Comparison of ENCODE assay signal across 15 cellular contexts in the genomic region with DNA sequence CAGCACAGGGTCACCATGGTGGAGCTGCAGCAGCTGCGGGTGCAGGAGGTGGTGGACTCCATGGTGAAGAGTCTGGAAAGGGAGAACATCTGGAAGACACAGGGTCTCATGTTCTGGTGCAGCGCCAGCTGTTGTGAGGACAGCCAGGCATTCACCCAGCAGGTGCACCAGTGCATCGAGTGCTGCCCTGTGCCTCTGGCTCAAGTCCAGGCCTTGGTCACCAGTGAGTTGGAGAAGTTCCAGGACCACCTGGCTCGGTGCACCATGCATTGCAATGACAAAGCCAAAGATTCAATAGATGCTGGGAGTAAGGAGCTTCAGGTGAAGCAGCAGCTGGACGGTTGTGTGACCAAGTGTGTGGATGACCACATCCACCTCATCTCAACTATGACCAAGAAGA.
"Had no signal": no experiment of that assay in that cellular context is flagged by ENCODE, and none has a peak within 500 bp of the region (broad histone marks: within the 10 kb centered on the region; RNA-seq: fewer than 3 reads in every experiment).

No MANE protein-coding gene starts in this region.

- ATAC-seq: activated CD8-positive, alpha-beta T cell treated with anti-CD3 and anti-CD28 coated beads for 36 hours; activated T-cell treated with anti-CD3 and anti-CD28 coated beads, Interleukin-2, amount 50 U/mL, for 72 hours; lower lobe of right lung; stimulated activated naive CD8-positive, alpha-beta T cell treated with anti-CD3 and anti-CD28 coated beads, Interleukin-15, amount 100 ng/mL, for 72 hours had no signal

- H3K4me3 Mint-ChIP-seq: activated CD8-positive, alpha-beta T cell treated with anti-CD3 and anti-CD28 coated beads for 36 hours; activated naive CD8-positive, alpha-beta T cell treated with anti-CD3 and anti-CD28 coated beads, Interleukin-2, amount 10 ng/mL, durations not matched to agents 7 days and 5 days; activated T-cell treated with anti-CD3 and anti-CD28 coated beads, Interleukin-2, amount 50 U/mL, for 72 hours; naive B cell; stimulated activated naive CD8-positive, alpha-beta T cell treated with anti-CD3 and anti-CD28 coated beads, Interleukin-15, amount 100 ng/mL, for 72 hours had no signal

- H3K4me1 ChIP-seq: esophagus muscularis mucosa, lower lobe of right lung had no signal

- H3K36me3 Mint-ChIP-seq: activated naive CD8-positive, alpha-beta T cell treated with anti-CD3 and anti-CD28 coated beads, Interleukin-2, amount 10 ng/mL, durations not matched to agents 7 days and 5 days; naive B cell had no signal

- H3K4me1 Mint-ChIP-seq: activated naive CD8-positive, alpha-beta T cell treated with anti-CD3 and anti-CD28 coated beads, Interleukin-2, amount 10 ng/mL, durations not matched to agents 7 days and 5 days; naive B cell had no signal

- H3K4me3 ChIP-seq: dorsolateral prefrontal cortex, esophagus muscularis mucosa, lower lobe of right lung, thoracic aorta had no signal

- H3K27ac Mint-ChIP-seq: activated CD8-positive, alpha-beta T cell treated with anti-CD3 and anti-CD28 coated beads for 36 hours; activated naive CD8-positive, alpha-beta T cell treated with anti-CD3 and anti-CD28 coated beads, Interleukin-2, amount 10 ng/mL, durations not matched to agents 7 days and 5 days; activated T-cell treated with anti-CD3 and anti-CD28 coated beads, Interleukin-2, amount 50 U/mL, for 72 hours; naive B cell; stimulated activated naive CD8-positive, alpha-beta T cell treated with anti-CD3 and anti-CD28 coated beads, Interleukin-15, amount 100 ng/mL, for 72 hours had no signal

- DNase-seq: activated CD8-positive, alpha-beta memory T cell treated with anti-CD3 and anti-CD28 coated beads, Interleukin-2, amount 50 U/mL, for 4 hours; activated CD8-positive, alpha-beta T cell treated with anti-CD3 and anti-CD28 coated beads for 36 hours; activated gamma-delta T cell treated with Interleukin-2 at 50 U/mL for 16 hours; activated naive CD8-positive, alpha-beta T cell treated with anti-CD3 and anti-CD28 coated beads, Interleukin-2, amount 10 ng/mL, durations not matched to agents 7 days and 5 days; activated T-cell treated with anti-CD3 and anti-CD28 coated beads, Interleukin-2, amount 50 U/mL, for 72 hours; anterior cingulate cortex; dorsolateral prefrontal cortex; lower lobe of right lung; naive B cell; stimulated activated CD4-positive, alpha-beta T cell treated with anti-CD3 and anti-CD28 coated beads, Interleukin-15, amount 100 ng/mL, for 24 hours; stimulated activated CD4-positive, alpha-beta T cell treated with anti-CD3 and anti-CD28 coated beads, Interleukin-4, amount 100 ng/mL, for 24 hours; stimulated activated naive CD8-positive, alpha-beta T cell treated with anti-CD3 and anti-CD28 coated beads, Interleukin-15, amount 100 ng/mL, for 72 hours had no signal

- H3K9me3 ChIP-seq: esophagus muscularis mucosa, lower lobe of right lung, neutrophil, thoracic aorta had no signal

- H3K36me3 ChIP-seq: esophagus muscularis mucosa, lower lobe of right lung, neutrophil, thoracic aorta had no signal

- H3K9me3 Mint-ChIP-seq: activated CD8-positive, alpha-beta T cell treated with anti-CD3 and anti-CD28 coated beads for 36 hours; activated naive CD8-positive, alpha-beta T cell treated with anti-CD3 and anti-CD28 coated beads, Interleukin-2, amount 10 ng/mL, durations not matched to agents 7 days and 5 days; activated T-cell treated with anti-CD3 and anti-CD28 coated beads, Interleukin-2, amount 50 U/mL, for 72 hours; stimulated activated naive CD8-positive, alpha-beta T cell treated with anti-CD3 and anti-CD28 coated beads, Interleukin-15, amount 100 ng/mL, for 72 hours had no signal

- H3K27me3 ChIP-seq: dorsolateral prefrontal cortex, esophagus muscularis mucosa, neutrophil had no signal

- H3K27me3 Mint-ChIP-seq: activated CD8-positive, alpha-beta T cell treated with anti-CD3 and anti-CD28 coated beads for 36 hours; stimulated activated naive CD8-positive, alpha-beta T cell treated with anti-CD3 and anti-CD28 coated beads, Interleukin-15, amount 100 ng/mL, for 72 hours had no signal
